Comparison of ENCODE assay signal across 16 cellular contexts in the genomic region with DNA sequence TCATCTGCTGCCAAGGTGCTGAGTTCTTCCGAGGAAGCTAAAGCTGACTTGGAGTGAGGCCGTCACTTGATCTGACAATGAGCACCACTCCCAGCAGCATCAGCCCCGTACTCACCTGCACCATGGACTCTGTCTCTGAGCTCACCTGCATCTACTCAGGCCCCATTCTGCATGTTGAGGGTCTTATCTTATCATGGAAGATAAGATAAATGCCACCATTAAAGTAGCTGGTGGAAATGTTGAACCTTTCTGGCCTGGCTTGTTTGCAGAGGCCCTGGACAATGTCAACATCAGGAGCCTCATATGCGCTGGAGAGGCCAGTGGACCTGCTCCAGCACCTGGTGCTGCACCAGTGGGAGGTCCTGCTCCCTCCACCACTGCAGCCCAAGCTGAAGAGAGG. TPM values are rescaled to one million over a fixed set of nuclear protein-coding genes. Genes with fewer than 3 reads are reported as not detected.
DNase-seq lines count a peak whose midpoint lies in the region; ATAC-seq and TF ChIP-seq lines count a peak whose summit lies in the region.
"Had no signal": no experiment of that assay in that cellular context is flagged by ENCODE, and none has a peak within 500 bp of the region (broad histone marks: within the 10 kb centered on the region; RNA-seq: fewer than 3 reads in every experiment).

No MANE protein-coding gene starts in this region.

- H3K27me3 ChIP-seq in endodermal cell (ENCODE audit: control insufficient read depth, insufficient read depth, low read length, poor library complexity, severe bottlenecking), result no peaks in the 10 kb centered on the region
- no peaks in the 10 kb centered on the region for H3K27me3 ChIP-seq in suprapubic skin

- H3K27me3 Mint-ChIP-seq in endodermal cell (ENCODE audit: insufficient read depth) (peaks cover 15% of the 10 kb centered on the region), type B pancreatic cell (peaks cover 4% of the 10 kb centered on the region)

- TF ChIP-seq POLR2A in suprapubic skin (IDR thresholded peaks at IDR 0.05), result no peak

- no peaks in the 10 kb centered on the region for H3K36me3 ChIP-seq in endodermal cell (ENCODE audit: control insufficient read depth, insufficient read depth, low read length)
- H3K36me3 ChIP-seq in suprapubic skin, result no peaks in the 10 kb centered on the region
- H3K36me3 ChIP-seq: BE2C had no signal

- no peak overlapping the region for H3K9ac ChIP-seq in endodermal cell (ENCODE audit: extremely low read depth, low read length, poor library complexity, severe bottlenecking)

- H3K4me3 ChIP-seq in endodermal cell (ENCODE audit: low read length) (peak overlapping the region; percentile 30), suprapubic skin (no peak overlapping the region)
- H3K4me3 ChIP-seq: A549, K562 had no signal

- H3K9me3 ChIP-seq in endodermal cell (ENCODE audit: control insufficient read depth, low read length) (no peaks in the 10 kb centered on the region), suprapubic skin (no peaks in the 10 kb centered on the region)
- H3K9me3 ChIP-seq: A549, BE2C had no signal

- no peak for TF ChIP-seq CTCF in endodermal cell (conservative IDR thresholded peaks at IDR 0.05)
- no peak for TF ChIP-seq CTCF in type B pancreatic cell (conservative IDR thresholded peaks at IDR 0.05)
- TF ChIP-seq CTCF in suprapubic skin (IDR thresholded peaks at IDR 0.05), result no peak

- H3K4me1 ChIP-seq in endodermal cell (ENCODE audit: control insufficient read depth, insufficient read depth, low read length) (peaks cover 19% of the 10 kb centered on the region), suprapubic skin (no peaks in the 10 kb centered on the region)
- H3K4me1 ChIP-seq: A549, BE2C had no signal

- WGBS in endodermal cell (ENCODE audit: insufficient coverage in 1 of 2, insufficient read length in 1 of 2), 2 experiments, result 57% methylated on average over 4 of the region's 4 CpGs; no CpG with 5 or more reads in 1 of the 2 experiments
- WGBS in suprapubic skin, result 72% methylated on average over 4 of the region's 4 CpGs

- no peak for TF ChIP-seq EP300 in suprapubic skin (IDR thresholded peaks at IDR 0.05)

- H3K27ac ChIP-seq in endodermal cell (ENCODE audit: low read depth, low read length) (no peak overlapping the region), suprapubic skin (no peak overlapping the region)
- H3K27ac ChIP-seq: A549, C4-2B had no signal

- DNase-seq in HuH-7.5 (ENCODE audit: low spot score) (peak; percentile 33), endodermal cell (peak; percentile 56), iPS-NIHi7 (ENCODE audit: extremely low spot score) (peak; percentile 30), type B pancreatic cell (ENCODE audit: extremely low spot score, unreplicated experiment) (no peak), suprapubic skin (ENCODE audit: low spot score in 2 of 2) (no peak), ureter (ENCODE audit: low spot score) (no peak)
- DNase-seq in stimulated activated CD4-positive, alpha-beta T cell treated with anti-CD3 and anti-CD28 coated beads, Interleukin-2, amount 100 ng/mL, for 48 hours, result no peak
- no peak for DNase-seq in stimulated activated effector memory CD8-positive, alpha-beta T cell treated with anti-CD3 and anti-CD28 coated beads, Interleukin-12 subunit alpha, Interleukin-12 subunit beta, amount 100 ng/mL, for 72 hours (ENCODE audit: low spot score in 2 of 2)
- DNase-seq: BE2C, Calu3, DMS 273 treated with DMSO at 0.1 percent for 48 hours, GOT3, H9 had no signal

- H3K27ac Mint-ChIP-seq in endodermal cell (no peak overlapping the region), type B pancreatic cell (peak overlapping the region; percentile 48)
- no peak overlapping the region for H3K27ac Mint-ChIP-seq in stimulated activated effector memory CD8-positive, alpha-beta T cell treated with anti-CD3 and anti-CD28 coated beads, Interleukin-12 subunit alpha, Interleukin-12 subunit beta, amount 100 ng/mL, for 72 hours
- H3K27ac Mint-ChIP-seq: H9 had no signal

- ATAC-seq in stimulated activated effector memory CD8-positive, alpha-beta T cell treated with anti-CD3 and anti-CD28 coated beads, Interleukin-12 subunit alpha, Interleukin-12 subunit beta, amount 100 ng/mL, for 72 hours, result no peak
- ATAC-seq: A549, K562 had no signal

- H3K36me3 Mint-ChIP-seq in endodermal cell (ENCODE audit: low read depth), result no peaks in the 10 kb centered on the region
- no peaks in the 10 kb centered on the region for H3K36me3 Mint-ChIP-seq in type B pancreatic cell
- H3K36me3 Mint-ChIP-seq in stimulated activated effector memory CD8-positive, alpha-beta T cell treated with anti-CD3 and anti-CD28 coated beads, Interleukin-12 subunit alpha, Interleukin-12 subunit beta, amount 100 ng/mL, for 72 hours, result no peaks in the 10 kb centered on the region

- H3K9me3 Mint-ChIP-seq in endodermal cell, result peaks cover 15% of the 10 kb centered on the region
- H3K9me3 Mint-ChIP-seq in type B pancreatic cell, result no peaks in the 10 kb centered on the region
- H3K9me3 Mint-ChIP-seq in stimulated activated effector memory CD8-positive, alpha-beta T cell treated with anti-CD3 and anti-CD28 coated beads, Interleukin-12 subunit alpha, Interleukin-12 subunit beta, amount 100 ng/mL, for 72 hours, result no peaks in the 10 kb centered on the region

- no peak overlapping the region for H3K4me3 Mint-ChIP-seq in endodermal cell
- H3K4me3 Mint-ChIP-seq in type B pancreatic cell, result no peak overlapping the region
- H3K4me3 Mint-ChIP-seq in stimulated activated effector memory CD8-positive, alpha-beta T cell treated with anti-CD3 and anti-CD28 coated beads, Interleukin-12 subunit alpha, Interleukin-12 subunit beta, amount 100 ng/mL, for 72 hours, result no peak overlapping the region
- H3K4me3 Mint-ChIP-seq: H9 had no signal

- H3K4me1 Mint-ChIP-seq in endodermal cell (peaks cover 30% of the 10 kb centered on the region), type B pancreatic cell (ENCODE audit: unreplicated experiment) (no peaks in the 10 kb centered on the region)
- no peaks in the 10 kb centered on the region for H3K4me1 Mint-ChIP-seq in stimulated activated effector memory CD8-positive, alpha-beta T cell treated with anti-CD3 and anti-CD28 coated beads, Interleukin-12 subunit alpha, Interleukin-12 subunit beta, amount 100 ng/mL, for 72 hours
- H3K4me1 Mint-ChIP-seq: H9 had no signal

RNA-seq across cellular contexts. Expression of a gene that starts 35.0 kb away (rescaled TPM):
- total RNA-seq in endodermal cell, result 100 to 1,000 TPM; 142 to 176 TPM
- 616 TPM for polyA plus RNA-seq in endodermal cell (2013, experiment 1 of 2)
- polyA plus RNA-seq in endodermal cell (2013, experiment 2 of 2), result 649 TPM
- total RNA-seq in type B pancreatic cell (ENCODE audit: low replicate concordance), result 128 and 148 TPM in 2 replicates
- total RNA-seq in suprapubic skin, result 100 to 1,000 TPM in 2 of 4 donors, 10 to 100 TPM in 2; 92.4 to 160 (median 119) TPM
- total RNA-seq in ureter, result 131 TPM

Comparison
In these comparisons a context has a peak if more than half of its experiments do, and no peak if none do; other contexts are left out.
1. DNase-seq: peak in HuH-7.5 (single experiment), endodermal cell (single experiment) and iPS-NIHi7 (single experiment); none in type B pancreatic cell (single experiment), stimulated activated CD4-positive, alpha-beta T cell treated with anti-CD3 and anti-CD28 coated beads, Interleukin-2, amount 100 ng/mL, for 48 hours (0 of 2), stimulated activated effector memory CD8-positive, alpha-beta T cell treated with anti-CD3 and anti-CD28 coated beads, Interleukin-12 subunit alpha, Interleukin-12 subunit beta, amount 100 ng/mL, for 72 hours (0 of 2), suprapubic skin (0 of 2) and ureter (single experiment).